In the genomic region with DNA sequence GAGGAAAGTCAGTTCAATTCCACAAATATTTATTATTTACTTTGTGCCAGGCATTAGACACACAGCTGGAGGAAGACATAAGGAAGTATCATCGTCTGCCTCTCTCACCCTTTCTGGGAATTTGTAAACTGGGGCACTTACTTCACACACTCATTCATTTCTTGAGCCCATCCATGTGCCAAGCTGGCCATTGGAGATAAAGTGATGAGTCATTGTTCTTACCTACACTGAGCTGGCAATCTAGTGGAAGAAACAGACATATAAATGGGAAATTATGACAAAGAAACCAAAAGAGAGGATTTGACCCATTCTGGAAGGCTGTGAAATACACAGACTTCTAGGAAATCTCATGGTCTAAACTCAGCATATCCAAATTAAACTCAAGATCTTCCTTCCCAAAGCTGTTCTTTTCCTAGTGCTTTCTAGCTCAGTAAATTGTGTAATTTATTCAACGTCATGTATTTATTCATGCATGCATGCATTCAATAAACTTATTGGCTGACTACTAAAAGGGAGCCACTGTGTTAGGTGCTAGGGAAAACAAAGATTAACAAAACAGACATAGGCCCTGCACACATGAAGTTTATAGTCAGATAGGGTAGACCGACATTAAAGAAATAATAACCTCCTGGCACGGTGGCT, we compare ENCODE assay signal across 2 cellular contexts.
TF ChIP-seq lines count a peak whose summit lies in the region.

No MANE protein-coding gene starts in this region.

TF ChIP-seq in K562, 482 proteins besides CTCF, POLR2A, EP300 and RAD21 (continues in another document):
- TF ChIP-seq ELF4 (CRISPR knock-in tag; IDR thresholded peaks at IDR 0.05) (no peak), RBM22 (IDR thresholded peaks at IDR 0.05; ENCODE audit: low read depth, low read length, poor library complexity, severe bottlenecking) (no peak), RAD51 (IDR thresholded peaks at IDR 0.05; ENCODE audit: borderline replicate concordance, low read depth) (no peak), MTA3 (IDR thresholded peaks at IDR 0.05; ENCODE audit: borderline replicate concordance) (no peak), HNRNPL (IDR thresholded peaks at IDR 0.05; ENCODE audit: low read depth, low read length) (no peak), CSDE1 (IDR thresholded peaks at IDR 0.05) (no peak), ATF3 (IDR thresholded peaks at IDR 0.05) (peak; percentile 35; the same call in 1 of the 2 replicates), ATF3 (CRISPR knock-in tag; conservative IDR thresholded peaks at IDR 0.05) (no peak), CBFA2T3 (IDR thresholded peaks at IDR 0.05) (peak; percentile 13; the same call in 1 of the 2 replicates), STAG1 (CRISPR knock-in tag; IDR thresholded peaks at IDR 0.05; ENCODE audit: borderline replicate concordance) (no peak), U2AF1 (optimal IDR thresholded peaks at IDR 0.05; ENCODE audit: low read depth, low read length) (no peak), ARNT (IDR thresholded peaks at IDR 0.05) (no peak), HMG20A (CRISPR knock-in tag; conservative IDR thresholded peaks at IDR 0.05) (no peak), CHD4 (IDR thresholded peaks at IDR 0.05; ENCODE audit: insufficient read depth, insufficient replicate concordance, low read depth, low read length, poor library complexity, severe bottlenecking) (no peak), TARDBP (IDR thresholded peaks at IDR 0.05) (no peak), ARID1B (IDR thresholded peaks at IDR 0.05) (peak; percentile 31; the same call in 1 of the 2 replicates)
- TF ChIP-seq, protein P1, sequence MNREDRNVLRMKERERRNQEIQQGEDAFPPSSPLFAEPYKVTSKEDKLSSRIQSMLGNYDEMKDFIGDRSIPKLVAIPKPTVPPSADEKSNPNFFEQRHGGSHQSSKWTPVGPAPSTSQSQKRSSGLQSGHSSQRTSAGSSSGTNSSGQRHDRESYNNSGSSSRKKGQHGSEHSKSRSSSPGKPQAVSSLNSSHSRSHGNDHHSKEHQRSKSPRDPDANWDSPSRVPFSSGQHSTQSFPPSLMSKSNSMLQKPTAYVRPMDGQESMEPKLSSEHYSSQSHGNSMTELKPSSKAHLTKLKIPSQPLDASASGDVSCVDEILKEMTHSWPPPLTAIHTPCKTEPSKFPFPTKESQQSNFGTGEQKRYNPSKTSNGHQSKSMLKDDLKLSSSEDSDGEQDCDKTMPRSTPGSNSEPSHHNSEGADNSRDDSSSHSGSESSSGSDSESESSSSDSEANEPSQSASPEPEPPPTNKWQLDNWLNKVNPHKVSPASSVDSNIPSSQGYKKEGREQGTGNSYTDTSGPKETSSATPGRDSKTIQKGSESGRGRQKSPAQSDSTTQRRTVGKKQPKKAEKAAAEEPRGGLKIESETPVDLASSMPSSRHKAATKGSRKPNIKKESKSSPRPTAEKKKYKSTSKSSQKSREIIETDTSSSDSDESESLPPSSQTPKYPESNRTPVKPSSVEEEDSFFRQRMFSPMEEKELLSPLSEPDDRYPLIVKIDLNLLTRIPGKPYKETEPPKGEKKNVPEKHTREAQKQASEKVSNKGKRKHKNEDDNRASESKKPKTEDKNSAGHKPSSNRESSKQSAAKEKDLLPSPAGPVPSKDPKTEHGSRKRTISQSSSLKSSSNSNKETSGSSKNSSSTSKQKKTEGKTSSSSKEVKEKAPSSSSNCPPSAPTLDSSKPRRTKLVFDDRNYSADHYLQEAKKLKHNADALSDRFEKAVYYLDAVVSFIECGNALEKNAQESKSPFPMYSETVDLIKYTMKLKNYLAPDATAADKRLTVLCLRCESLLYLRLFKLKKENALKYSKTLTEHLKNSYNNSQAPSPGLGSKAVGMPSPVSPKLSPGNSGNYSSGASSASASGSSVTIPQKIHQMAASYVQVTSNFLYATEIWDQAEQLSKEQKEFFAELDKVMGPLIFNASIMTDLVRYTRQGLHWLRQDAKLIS (CRISPR knock-in tag; IDR thresholded peaks at IDR 0.05), result no peak
- TF ChIP-seq, protein P2, sequence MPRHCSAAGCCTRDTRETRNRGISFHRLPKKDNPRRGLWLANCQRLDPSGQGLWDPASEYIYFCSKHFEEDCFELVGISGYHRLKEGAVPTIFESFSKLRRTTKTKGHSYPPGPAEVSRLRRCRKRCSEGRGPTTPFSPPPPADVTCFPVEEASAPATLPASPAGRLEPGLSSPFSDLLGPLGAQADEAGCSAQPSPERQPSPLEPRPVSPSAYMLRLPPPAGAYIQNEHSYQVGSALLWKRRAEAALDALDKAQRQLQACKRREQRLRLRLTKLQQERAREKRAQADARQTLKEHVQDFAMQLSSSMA (CRISPR knock-in tag; IDR thresholded peaks at IDR 0.05), result no peak

TF ChIP-seq in liver, 16 proteins besides CTCF, POLR2A, EP300 and RAD21:
- TF ChIP-seq YY1 (IDR thresholded peaks at IDR 0.05) (no peak), ZBTB33 (IDR thresholded peaks at IDR 0.05) (peak; percentile 15), JUND (IDR thresholded peaks at IDR 0.05) (no peak), GABPA (IDR thresholded peaks at IDR 0.05 in 1 of 2, conservative IDR thresholded peaks at IDR 0.05 in 1 of 2) (no peak)
